Comparison of ENCODE assay signal across 1 cellular context in genomic region chr10:89522463-89522862, GRCh38.
TF ChIP-seq lines count a peak whose summit lies in the region.

No MANE protein-coding gene starts in this region.

TF ChIP-seq in A549, 52 proteins besides CTCF, POLR2A, EP300 and RAD21:
- no peak for TF ChIP-seq TP53 (CRISPR knock-in tag; IDR thresholded peaks at IDR 0.05)
- TF ChIP-seq MAFK (IDR thresholded peaks at IDR 0.05; ENCODE audit: partially characterized antibody), result peak; percentile 90
- no peak for TF ChIP-seq NR3C1 (IDR thresholded peaks at IDR 0.05)
- peak; percentile 90 for TF ChIP-seq NFE2L2 (conservative IDR thresholded peaks at IDR 0.05; ENCODE audit: low read length)
TF ChIP-seq in A549: peak in this region for 2.
